1 cellular context compared by ENCODE assay signal in genomic region chr7:150901160-150902035, GRCh38.
TF ChIP-seq lines count a peak whose summit lies in the region.

No MANE protein-coding gene starts in this region.

TF ChIP-seq in WTC11, 78 proteins besides CTCF, POLR2A, EP300 and RAD21 (continued from another document):
- TF ChIP-seq IRF2 (CRISPR knock-in tag; IDR thresholded peaks at IDR 0.05; ENCODE audit: borderline replicate concordance, low read depth) (no peak), ZNF121 (CRISPR knock-in tag; IDR thresholded peaks at IDR 0.05) (no peak), AR (CRISPR knock-in tag; IDR thresholded peaks at IDR 0.05) (no peak), ZNF232 (CRISPR knock-in tag; IDR thresholded peaks at IDR 0.05) (no peak), HMGA2 (CRISPR knock-in tag; IDR thresholded peaks at IDR 0.05) (no peak), JUN (CRISPR knock-in tag; IDR thresholded peaks at IDR 0.05) (no peak), PRRX2 (CRISPR knock-in tag; IDR thresholded peaks at IDR 0.05) (no peak), STAT6 (CRISPR knock-in tag; conservative IDR thresholded peaks at IDR 0.05; ENCODE audit: low read depth) (no peak)
